Comparison of ENCODE assay signal across 10 cellular contexts in the genomic region with DNA sequence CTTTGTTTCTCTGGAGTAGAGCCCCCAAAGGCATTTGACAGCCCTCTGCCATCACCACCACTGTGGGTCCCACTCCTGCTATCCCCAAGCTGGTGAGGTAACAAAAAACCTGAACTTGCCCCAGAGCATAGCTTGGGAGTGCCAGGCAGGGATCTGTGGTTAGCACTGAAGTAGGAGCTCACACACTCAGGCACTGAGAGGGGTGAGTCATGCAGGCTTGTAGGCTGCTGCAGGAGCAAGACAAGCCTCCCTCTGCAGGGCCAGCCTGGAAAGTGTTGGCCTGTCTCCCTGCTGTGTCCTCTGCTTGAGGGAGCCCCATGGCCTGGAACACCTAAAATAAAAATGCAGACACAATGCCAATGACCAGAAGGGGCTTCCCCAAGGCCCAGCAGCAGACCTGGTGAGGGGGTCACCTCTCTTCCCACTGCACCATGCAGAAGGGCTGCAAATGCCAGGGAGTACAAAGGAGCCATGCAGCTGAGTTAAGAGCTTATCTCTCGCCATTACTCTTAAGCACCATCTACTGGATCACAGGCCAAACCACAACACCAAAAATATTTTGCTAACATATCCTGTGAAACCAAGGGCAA.
A peak's percentile ranks its signal among the peaks of the same experiment; 100 is the strongest.
DNase-seq lines count a peak whose midpoint lies in the region; ATAC-seq, FAIRE-seq and TF ChIP-seq lines count a peak whose summit lies in the region.
"Had no signal": no experiment of that assay in that cellular context is flagged by ENCODE, and none has a peak within 500 bp of the region (broad histone marks: within the 10 kb centered on the region; RNA-seq: fewer than 3 reads in every experiment).

No MANE protein-coding gene starts in this region.

- H3K4me3 ChIP-seq in breast epithelium: no peak overlapping the region
- no peak overlapping the region for H3K4me3 ChIP-seq in OCI-LY7 (ENCODE audit: low read depth, low read length, poor library complexity, severe bottlenecking)
- H3K4me3 ChIP-seq in H1 (ENCODE audit: extremely low read depth in 1 of 4, insufficient read depth in 2 of 4, low read depth in 3 of 4, low read length in 4 of 4): no peak overlapping the region

- BruUV-seq in MCF 10A (replicated peaks; lab: Mats Ljungman, UMichigan) (no TSS peak), OCI-LY7 (replicated peaks; lab: Mats Ljungman, UMichigan) (no TSS peak)

- H3K18ac ChIP-seq in H1 (ENCODE audit: extremely low read depth, low read length): no peak overlapping the region

- peaks cover 10% of the 10 kb centered on the region for H3K9me3 Mint-ChIP-seq in MCF 10A (ENCODE audit: unreplicated experiment)
- no peaks in the 10 kb centered on the region for H3K9me3 Mint-ChIP-seq in activated naive CD4-positive, alpha-beta T cell treated with anti-CD3 and anti-CD28 coated beads for 36 hours

- no peak overlapping the region; the same call in 1 of the 2 replicates for H2BK5ac ChIP-seq in H1 (ENCODE audit: low read depth, low read length)

- H3K56ac ChIP-seq in H1 (replicated peaks; ENCODE audit: insufficient read length, low read depth, low read length): no peak overlapping the region

- FAIRE-seq in H1 (lab: Jason Lieb, UNC): no peak

- H3K4me1 ChIP-seq in breast epithelium (no peaks in the 10 kb centered on the region), OCI-LY7 (ENCODE audit: insufficient read depth, low read length, poor library complexity, severe bottlenecking) (no peaks in the 10 kb centered on the region), H1 (replicated peaks in 1 of 4; ENCODE audit: control insufficient read depth in 3 of 4, insufficient read depth in 4 of 4, low read length in 3 of 4) (no peaks in the 10 kb centered on the region)

- no peak overlapping the region for H2AFZ ChIP-seq in OCI-LY7 (ENCODE audit: low read length)
- H2AFZ ChIP-seq in H1 (ENCODE audit: low read length): no peak overlapping the region

- CTCF ChIA-PET in MCF 10A (lab: Yijun Ruan, JAX): interaction anchor here (0.6 to 3.3 kb wide), 31 partner anchors 9 to 1376 kb away, joined by 3 to 25 read pairs (median 4); no protein-coding TSS in a partner anchor
- CTCF ChIA-PET in OCI-LY7 (lab: Charles Lee; ENCODE audit: unreplicated experiment): no interaction called here
- CTCF ChIA-PET in H1 (lab: Charles Lee; ENCODE audit: partially characterized antibody): interaction anchor here (0.9 to 1.5 kb wide), 4 partner anchors 9 to 275 kb away, joined by 3 to 4 read pairs (median 3); no protein-coding TSS in a partner anchor
- CTCF ChIA-PET in activated naive CD4-positive, alpha-beta T cell treated with anti-CD3 and anti-CD28 coated beads for 36 hours (lab: Charles Lee): interaction anchor here (0.7 kb wide), 1 partner anchor 507 kb away, joined by 3 read pairs; no protein-coding TSS in a partner anchor

- no peak overlapping the region for H2BK12ac ChIP-seq in H1 (ENCODE audit: low read depth, low read length)

- no peaks in the 10 kb centered on the region for H3K36me3 Mint-ChIP-seq in MCF 10A (ENCODE audit: insufficient read depth, unreplicated experiment)
- no peaks in the 10 kb centered on the region for H3K36me3 Mint-ChIP-seq in activated naive CD4-positive, alpha-beta T cell treated with anti-CD3 and anti-CD28 coated beads for 36 hours (ENCODE audit: low read depth)

- TF ChIP-seq CTCF in MCF 10A (IDR thresholded peaks at IDR 0.05; ENCODE audit: unreplicated experiment) (peak; percentile 18), breast epithelium (IDR thresholded peaks at IDR 0.05) (no peak), OCI-LY7 (conservative IDR thresholded peaks at IDR 0.05; ENCODE audit: low read length) (peak; percentile 46), H1 (IDR thresholded peaks at IDR 0.05; ENCODE audit: control extremely low read depth in 1 of 3, insufficient read depth in 1 of 3, low read depth in 1 of 3, low read length in 3 of 3) (peak in 1 of 3 experiments; percentile 45; a peak in 1 of 4 replicates)

- no peak for TF ChIP-seq EP300 in H1 (IDR thresholded peaks at IDR 0.05; ENCODE audit: borderline replicate concordance in 1 of 2, low read depth in 2 of 2, low read length in 2 of 2)

- H2AK5ac ChIP-seq in H1 (ENCODE audit: low read depth, low read length): no peak overlapping the region

- no peak overlapping the region for H2BK120ac ChIP-seq in H1 (replicated peaks; ENCODE audit: low read depth, low read length)

- H3K4ac ChIP-seq in H1 (replicated peaks; ENCODE audit: insufficient read length, low read depth, low read length): no peak overlapping the region

- H3K9me2 ChIP-seq in OCI-LY7 (ENCODE audit: insufficient read depth, low read length): no peaks in the 10 kb centered on the region

- H3K27me3 ChIP-seq in breast epithelium: no peaks in the 10 kb centered on the region
- H3K27me3 ChIP-seq in H1 (replicated peaks in 1 of 4; ENCODE audit: control insufficient read depth in 3 of 4, extremely low read depth in 1 of 4, insufficient read depth in 3 of 4, low read length in 3 of 4): no peaks in the 10 kb centered on the region

- H3K4me3 Mint-ChIP-seq in MCF 10A (ENCODE audit: unreplicated experiment): no peak overlapping the region
- H3K4me3 Mint-ChIP-seq in activated naive CD4-positive, alpha-beta T cell treated with anti-CD3 and anti-CD28 coated beads for 36 hours: no peak overlapping the region

- no peak overlapping the region for H3K14ac ChIP-seq in H1 (ENCODE audit: insufficient read length)

- H4K8ac ChIP-seq in H1 (ENCODE audit: extremely low read depth, insufficient read depth, low read length): no peak overlapping the region

- DNase-seq in MCF 10A (ENCODE audit: unreplicated experiment) (peak; percentile 84), breast epithelium (ENCODE audit: low spot score in 2 of 2) (no peak), OCI-LY7 (ENCODE audit: low spot score) (no peak), H1 (ENCODE audit: low read depth in 1 of 2, low spot score in 2 of 2) (no peak), NCI-H146 treated with DMSO at 0.1 percent for 48 hours (lab: John Stamatoyannopoulos, UW; ENCODE audit: unreplicated experiment) (no peak), NCI-H226 (no peak)
- no peak for DNase-seq in activated naive CD4-positive, alpha-beta T cell treated with anti-CD3 and anti-CD28 coated beads for 36 hours
- DNase-seq: anterior cingulate cortex, hypothalamus had no signal

- intact Hi-C loops in MCF 10A (cut with micrococcal nuclease): loop anchor here (2.0 to 10.0 kb wide), 2 partner anchors 252 to 806 kb away; no protein-coding TSS in a partner anchor
- intact Hi-C loops in breast epithelium (cut with DNase I; ENCODE audit: low total_unique reads): no loop called here
- intact Hi-C loops in OCI-LY7 (cut with micrococcal nuclease; ENCODE audit: unreplicated experiment): no loop called here
- intact Hi-C loops in activated naive CD4-positive, alpha-beta T cell treated with anti-CD3 and anti-CD28 coated beads for 36 hours (cut with micrococcal nuclease): no loop called here

- no peak overlapping the region for H4K91ac ChIP-seq in H1 (replicated peaks; ENCODE audit: insufficient read length, low read length)

- H3K9me3 ChIP-seq in breast epithelium: peaks cover 13 to 16% of the 10 kb centered on the region in 2 donors
- H3K9me3 ChIP-seq in OCI-LY7 (ENCODE audit: low read length): no peaks in the 10 kb centered on the region
- H3K9me3 ChIP-seq in H1 (ENCODE audit: insufficient read depth in 2 of 2, low read depth in 1 of 2, low read length in 1 of 2): peaks cover 0 to 5% of the 10 kb centered on the region in 2 experiments; a peak in 2 of 4 replicates

- 73% methylated on average over 1 of the region's 1 CpG; no CpG with 5 or more reads in 1 of the 2 experiments for WGBS in H1 (ENCODE audit: extremely low coverage in 1 of 2, insufficient coverage in 1 of 2, insufficient read length in 1 of 2, insufficient replicate concordance in 2 of 2, low coverage in 1 of 2, low lambda C conversion rate in 2 of 2, missing lambda C conversion rate in 1 of 2), 2 experiments

- H3K9ac ChIP-seq in H1 (replicated peaks in 1 of 4; ENCODE audit: extremely low read depth in 1 of 4, low read depth in 3 of 4, low read length in 3 of 4): no peak overlapping the region

- H2BK15ac ChIP-seq in H1 (ENCODE audit: low read length): no peak overlapping the region

- no peaks in the 10 kb centered on the region for H3K27me3 Mint-ChIP-seq in MCF 10A (ENCODE audit: insufficient read depth, unreplicated experiment)
- peaks cover 12% of the 10 kb centered on the region for H3K27me3 Mint-ChIP-seq in activated naive CD4-positive, alpha-beta T cell treated with anti-CD3 and anti-CD28 coated beads for 36 hours (ENCODE audit: low read depth)

- peak; percentile 48 to 60 for TF ChIP-seq RAD21 in H1 (IDR thresholded peaks at IDR 0.05 in 1 of 2, conservative IDR thresholded peaks at IDR 0.05 in 1 of 2; ENCODE audit: low read depth in 2 of 2, low read length in 2 of 2)

- no peaks in the 10 kb centered on the region for H4K20me1 ChIP-seq in OCI-LY7 (ENCODE audit: insufficient read depth, low read length)
- H4K20me1 ChIP-seq in H1 (replicated peaks in 1 of 2; ENCODE audit: control insufficient read depth in 1 of 2, insufficient read depth in 2 of 2, low read length in 2 of 2): no peaks in the 10 kb centered on the region

- no peak for TF ChIP-seq POLR2A in breast epithelium (IDR thresholded peaks at IDR 0.05)
- TF ChIP-seq POLR2A in H1 (IDR thresholded peaks at IDR 0.05; ENCODE audit: control extremely low read depth in 1 of 2, low read depth in 2 of 2, low read length in 2 of 2): no peak

- H3K4me1 Mint-ChIP-seq in MCF 10A (ENCODE audit: insufficient read depth, unreplicated experiment): peaks cover 6% of the 10 kb centered on the region
- H3K4me1 Mint-ChIP-seq in activated naive CD4-positive, alpha-beta T cell treated with anti-CD3 and anti-CD28 coated beads for 36 hours (ENCODE audit: low read depth): no peaks in the 10 kb centered on the region

- POLR2A ChIA-PET in MCF 10A (lab: Yijun Ruan, JAX): interaction anchor here (0.5 to 1.5 kb wide), 4 partner anchors 77 to 429 kb away, joined by 3 to 5 read pairs (median 3); a partner anchor contains a TSS
- POLR2A ChIA-PET in OCI-LY7 (lab: Charles Lee): interaction anchor here (0.5 kb wide), 1 partner anchor 23 kb away, joined by 4 read pairs; no protein-coding TSS in a partner anchor
- POLR2A ChIA-PET in H1 (lab: Charles Lee; ENCODE audit: partially characterized antibody): no interaction called here

- H2BK20ac ChIP-seq in H1 (ENCODE audit: low read length): no peak overlapping the region

- no peak overlapping the region for H3K4me2 ChIP-seq in OCI-LY7 (ENCODE audit: low read length)
- H3K4me2 ChIP-seq in H1 (ENCODE audit: insufficient read depth in 1 of 2, low read depth in 2 of 2, low read length in 2 of 2): no peak overlapping the region

- H3K27ac ChIP-seq in breast epithelium (no peak overlapping the region), OCI-LY7 (ENCODE audit: low read depth, low read length, poor library complexity, severe bottlenecking) (no peak overlapping the region), H1 (ENCODE audit: low read depth, low read length) (no peak overlapping the region)

- H3K79me2 ChIP-seq in OCI-LY7 (ENCODE audit: insufficient read depth, low read depth, low read length): no peaks in the 10 kb centered on the region
- H3K79me2 ChIP-seq in H1 (ENCODE audit: control insufficient read depth in 1 of 2, insufficient read depth in 2 of 2, low read length in 2 of 2): no peaks in the 10 kb centered on the region

- H3K79me1 ChIP-seq in H1 (ENCODE audit: low read depth, low read length): no peaks in the 10 kb centered on the region

- H3K36me3 ChIP-seq in breast epithelium (no peaks in the 10 kb centered on the region), OCI-LY7 (ENCODE audit: insufficient read depth, low read length) (no peaks in the 10 kb centered on the region), H1 (ENCODE audit: control insufficient read depth in 2 of 4, insufficient read depth in 4 of 4, low read length in 3 of 4) (no peaks in the 10 kb centered on the region)

- no peak overlapping the region for H3K27ac Mint-ChIP-seq in MCF 10A (ENCODE audit: low read depth, unreplicated experiment)
- no peak overlapping the region for H3K27ac Mint-ChIP-seq in activated naive CD4-positive, alpha-beta T cell treated with anti-CD3 and anti-CD28 coated beads for 36 hours

- no peak for ATAC-seq in HG02642 (IDR thresholded peaks at IDR 0.05; ENCODE audit: poor library complexity, unreplicated experiment)

- no peak overlapping the region for H3K23ac ChIP-seq in H1 (ENCODE audit: insufficient read length)

- no peaks in the 10 kb centered on the region for H3K23me2 ChIP-seq in H1 (ENCODE audit: low read depth, low read length)

- no peak overlapping the region for H4K5ac ChIP-seq in H1 (ENCODE audit: insufficient read length, low read depth, low read length)

Comparison
In these comparisons a context has a peak if more than half of its experiments do, and no peak if none do; other contexts are left out.
1. CTCF ChIP-seq: peak in MCF 10A (single experiment) and OCI-LY7 (single experiment); none in breast epithelium (0 of 3).